ENCODE assay signal across 10 cellular contexts in the genomic region with DNA sequence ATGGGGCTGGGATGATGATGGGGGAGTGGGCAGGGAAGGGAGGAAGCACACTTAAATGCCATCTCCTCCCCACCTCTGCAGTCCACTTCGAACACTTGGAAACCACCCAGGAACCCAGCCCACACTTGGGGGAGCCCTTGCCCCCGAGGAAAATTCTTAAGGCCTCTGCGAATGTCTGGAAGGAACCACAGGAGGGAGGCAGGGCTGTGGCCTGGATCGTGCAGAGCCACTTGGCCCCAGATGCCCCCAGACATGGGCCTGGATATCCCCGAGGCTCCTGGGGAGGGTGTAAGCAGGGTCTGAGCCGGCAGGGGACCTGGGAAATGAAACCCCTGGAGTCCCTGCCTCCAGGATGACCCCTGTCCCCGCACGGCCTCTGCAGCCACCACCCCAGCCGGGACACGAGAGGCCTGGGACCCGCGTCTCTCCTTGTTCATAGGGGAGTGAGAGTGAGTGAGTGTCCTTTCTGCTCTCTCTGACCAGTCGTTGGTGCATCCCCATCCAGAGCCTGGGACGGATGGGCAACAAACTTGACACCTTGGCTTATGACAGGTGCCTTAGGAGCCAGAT. TPM values are rescaled to one million over a fixed set of nuclear protein-coding genes. Genes with fewer than 3 reads are reported as not detected.
DNase-seq lines count a peak whose midpoint lies in the region; ATAC-seq and TF ChIP-seq lines count a peak whose summit lies in the region.
"Had no signal": no experiment of that assay in that cellular context is flagged by ENCODE, and none has a peak within 500 bp of the region (broad histone marks: within the 10 kb centered on the region; RNA-seq: fewer than 3 reads in every experiment).

No MANE protein-coding gene starts in this region.

- no peak overlapping the region for H3K4me3 ChIP-seq in smooth muscle cell

- no peaks in the 10 kb centered on the region for H4K20me1 ChIP-seq in smooth muscle cell (ENCODE audit: low read depth)

- H3F3A ChIP-seq in smooth muscle cell (ENCODE audit: low read depth): peaks cover 8% of the 10 kb centered on the region

- H3K4me1 Mint-ChIP-seq in Calu3 (ENCODE audit: low read depth, unreplicated experiment): peaks cover 24% of the 10 kb centered on the region

- intact Hi-C loops in Calu3 (cut with micrococcal nuclease; ENCODE audit: unreplicated experiment): no loop called here

- H3K36me3 Mint-ChIP-seq in Calu3 (ENCODE audit: insufficient read depth, unreplicated experiment): peaks cover 23% of the 10 kb centered on the region

- H3K79me2 ChIP-seq in smooth muscle cell (ENCODE audit: low read depth): no peaks in the 10 kb centered on the region

- no peak for ATAC-seq in foreskin keratinocyte
- no peak for ATAC-seq in GM19351 (IDR thresholded peaks at IDR 0.05; ENCODE audit: unreplicated experiment)
- no peak for ATAC-seq in GM18858 (IDR thresholded peaks at IDR 0.05; ENCODE audit: unreplicated experiment)
- ATAC-seq: HCT116 had no signal

- H3K4me3 Mint-ChIP-seq in Calu3 (ENCODE audit: low read depth, unreplicated experiment): no peak overlapping the region

- H3K27me3 ChIP-seq in foreskin keratinocyte (no peaks in the 10 kb centered on the region), smooth muscle cell (ENCODE audit: low read depth) (no peaks in the 10 kb centered on the region)

- H3K9me3 ChIP-seq in smooth muscle cell (replicated peaks; ENCODE audit: low read depth): no peaks in the 10 kb centered on the region

- DNase-seq in Calu3 (no peak), RPMI7951 (ENCODE audit: low read depth) (peak; percentile 71), foreskin keratinocyte (no peak), smooth muscle cell (lab: John Stamatoyannopoulos, UW; ENCODE audit: unreplicated experiment) (no peak), CD1c-positive myeloid dendritic cell (ENCODE audit: extremely low spot score) (no peak), NCI-H128 (lab: John Stamatoyannopoulos, UW; ENCODE audit: unreplicated experiment) (no peak)
- DNase-seq: NCI-H1417 had no signal

- WGBS in smooth muscle cell (ENCODE audit: low lambda C conversion rate): 69% methylated on average over 14 of the region's 14 CpGs

- H3K27ac ChIP-seq in foreskin keratinocyte: no peak overlapping the region
- H3K27ac ChIP-seq in smooth muscle cell (ENCODE audit: low read depth): peak overlapping the region; percentile 74

- peak overlapping the region; percentile 11 for H3K9ac ChIP-seq in smooth muscle cell (ENCODE audit: low read depth)

- CTCF ChIA-PET in Calu3 (lab: Charles Lee): interaction anchor here (1.4 kb wide), 1 partner anchor 70 kb away, joined by 5 read pairs; no protein-coding TSS in a partner anchor

- H3K27ac Mint-ChIP-seq in Calu3 (ENCODE audit: unreplicated experiment): peak overlapping the region; percentile 37

- TF ChIP-seq CTCF in Calu3 (IDR thresholded peaks at IDR 0.05; ENCODE audit: unreplicated experiment) (no peak), foreskin keratinocyte (conservative IDR thresholded peaks at IDR 0.05) (peak; percentile 20), smooth muscle cell (IDR thresholded peaks at IDR 0.05; ENCODE audit: borderline replicate concordance, insufficient read depth, poor library complexity, severe bottlenecking) (no peak)

- H3K4me1 ChIP-seq in foreskin keratinocyte (peaks cover 48% of the 10 kb centered on the region), smooth muscle cell (ENCODE audit: low read depth) (peaks cover 13% of the 10 kb centered on the region)

- no peaks in the 10 kb centered on the region for H3K27me3 Mint-ChIP-seq in Calu3 (ENCODE audit: unreplicated experiment)

- H3K36me3 ChIP-seq in smooth muscle cell (ENCODE audit: low read depth): no peaks in the 10 kb centered on the region

- H3K4me2 ChIP-seq in smooth muscle cell: peak overlapping the region; percentile 33

- H3K9me3 Mint-ChIP-seq in Calu3 (ENCODE audit: low read depth, unreplicated experiment): no peaks in the 10 kb centered on the region

- BruUV-seq in Calu3 (replicated peaks; lab: Mats Ljungman, UMichigan): no TSS peak

- H2AFZ ChIP-seq in smooth muscle cell (ENCODE audit: low read depth): no peak overlapping the region

RNA-seq across cellular contexts. Expression of a gene that starts 11.8 kb away (rescaled TPM):
- total RNA-seq in Calu3 (2022) (27.1 and 28.3 TPM in 2 replicates), foreskin keratinocyte (31.0 and 40.9 TPM in 2 replicates), smooth muscle cell (19.5 and 27.1 TPM in 2 replicates)
- 7.3 and 22.1 TPM in 2 replicates for total RNA-seq in RPMI7951 (2014; rRNA removed; shearing (Covaris generic))
- polyA plus RNA-seq in foreskin keratinocyte (12.5 and 17.4 TPM in 2 replicates), smooth muscle cell (4.2 and 8.7 TPM in 2 replicates)

RNA-seq across cellular contexts. Expression of a gene that starts 51.3 kb away (rescaled TPM):
- total RNA-seq in Calu3 (2022) (0.35 and 0.39 TPM in 2 replicates), foreskin keratinocyte (0.11 and 0.17 TPM in 2 replicates), smooth muscle cell (not detected in 2 replicates)
- total RNA-seq in RPMI7951 (2014; rRNA removed; shearing (Covaris generic)): 0.12 and 0.29 TPM in 2 replicates
- polyA plus RNA-seq in foreskin keratinocyte (0.13 and 0.19 TPM in 2 replicates), smooth muscle cell (0.49 and 1.2 TPM in 2 replicates)
